ENCODE assay signal across 15 cellular contexts in genomic region chr3:150738688-150739087, GRCh38. TPM values are rescaled to one million over a fixed set of nuclear protein-coding genes. Genes with fewer than 3 reads are reported as not detected.
A peak's percentile ranks its signal among the peaks of the same experiment; 100 is the strongest.
DNase-seq lines count a peak whose midpoint lies in the region; ATAC-seq, FAIRE-seq and TF ChIP-seq lines count a peak whose summit lies in the region.
"Had no signal": no experiment of that assay in that cellular context is flagged by ENCODE, and none has a peak within 500 bp of the region (broad histone marks: within the 10 kb centered on the region; RNA-seq: fewer than 3 reads in every experiment).

No MANE protein-coding gene starts in this region.

- H3K4me1 Mint-ChIP-seq in activated CD4-positive, alpha-beta memory T cell treated with anti-CD3 and anti-CD28 coated beads for 36 hours (ENCODE audit: low read depth) = peaks cover 76% of the 10 kb centered on the region
- peaks cover 64% of the 10 kb centered on the region for H3K4me1 Mint-ChIP-seq in CD4-positive, alpha-beta T cell (ENCODE audit: low read depth)

- TF ChIP-seq CTCF in A673 (conservative IDR thresholded peaks at IDR 0.05; ENCODE audit: low read depth, low read length) = no peak
- no peak for TF ChIP-seq CTCF in CD4-positive, alpha-beta T cell (IDR thresholded peaks at IDR 0.05)

- H3K36me3 Mint-ChIP-seq in activated CD4-positive, alpha-beta memory T cell treated with anti-CD3 and anti-CD28 coated beads for 36 hours = peaks cover 27% of the 10 kb centered on the region
- peaks cover 25% of the 10 kb centered on the region for H3K36me3 Mint-ChIP-seq in CD4-positive, alpha-beta T cell (ENCODE audit: low read depth)

- peaks cover 98% of the 10 kb centered on the region for H3K4me1 ChIP-seq in A673 (ENCODE audit: insufficient read depth, low read length, poor library complexity, severe bottlenecking)
- H3K4me1 ChIP-seq: SJCRH30 had no signal

- H3K27me3 Mint-ChIP-seq in activated CD4-positive, alpha-beta memory T cell treated with anti-CD3 and anti-CD28 coated beads for 36 hours = no peaks in the 10 kb centered on the region
- no peaks in the 10 kb centered on the region for H3K27me3 Mint-ChIP-seq in CD4-positive, alpha-beta T cell
- H3K27me3 Mint-ChIP-seq: central memory CD8-positive, alpha-beta T cell had no signal

- no peak for TF ChIP-seq POLR2A in GM12892 (IDR thresholded peaks at IDR 0.05; ENCODE audit: low read depth, low read length)

- intact Hi-C loops in A673 (cut with micrococcal nuclease; ENCODE audit: unreplicated experiment) = no loop called here
- intact Hi-C loops in activated CD4-positive, alpha-beta memory T cell treated with anti-CD3 and anti-CD28 coated beads for 36 hours (cut with micrococcal nuclease) = loop anchor here (1.0 to 5.0 kb wide), 10 partner anchors 13 to 1519 kb away; partner anchors contain the start of genes EIF2A, SERP1 and TSC22D2
- intact Hi-C loops in CD4-positive, alpha-beta T cell (cut with DNase I, micrococcal nuclease) = loop anchor here in 1 of 2 experiments (2.0 kb wide), 1 partner anchor 22 kb away; no protein-coding TSS in a partner anchor

- no peak for ATAC-seq in CD4-positive, alpha-beta T cell (ENCODE audit: poor library complexity)

- H3K9me3 ChIP-seq in A673 (ENCODE audit: low read depth, low read length, poor library complexity, severe bottlenecking) = no peaks in the 10 kb centered on the region
- H3K9me3 ChIP-seq in CD4-positive, alpha-beta T cell (ENCODE audit: control insufficient read depth, low read length) = no peaks in the 10 kb centered on the region
- H3K9me3 ChIP-seq: lower lobe of right lung, right atrium auricular region, SJCRH30 had no signal

- no peaks in the 10 kb centered on the region for H3K27me3 ChIP-seq in A673 (replicated peaks; ENCODE audit: insufficient read depth, low read depth, low read length, poor library complexity)
- H3K27me3 ChIP-seq in CD4-positive, alpha-beta T cell (ENCODE audit: control insufficient read depth, insufficient read depth, low read length) = no peaks in the 10 kb centered on the region
- H3K27me3 ChIP-seq: right atrium auricular region, SJCRH30 had no signal

- BruUV-seq in A673 (replicated peaks; lab: Mats Ljungman, UMichigan) = no TSS peak

- POLR2A ChIA-PET in A673 (lab: Charles Lee; ENCODE audit: low non-redundant PET) = no interaction called here
- POLR2A ChIA-PET in activated CD4-positive, alpha-beta memory T cell treated with anti-CD3 and anti-CD28 coated beads for 36 hours (lab: Charles Lee) = interaction anchor here (0.9 to 1.8 kb wide), 11 partner anchors 9 to 464 kb away, joined by 3 to 140 read pairs (median 5); partner anchors contain the start of genes EIF2A, ERICH6, GPR171 and SERP1
- POLR2A ChIA-PET in CD4-positive, alpha-beta T cell (lab: Charles Lee) = interaction anchor here (3.9 kb wide), 1 partner anchor 23 kb away, joined by 24 read pairs; the partner anchor contains the start of gene SIAH2

- peak overlapping the region; percentile 38 for H3K4me3 Mint-ChIP-seq in activated CD4-positive, alpha-beta memory T cell treated with anti-CD3 and anti-CD28 coated beads for 36 hours
- no peak overlapping the region for H3K4me3 Mint-ChIP-seq in CD4-positive, alpha-beta T cell
- H3K4me3 Mint-ChIP-seq: central memory CD8-positive, alpha-beta T cell had no signal

- peak overlapping the region; percentile 90 for H3K27ac ChIP-seq in A673 (ENCODE audit: low read depth, low read length, poor library complexity, severe bottlenecking)
- no peak overlapping the region for H3K27ac ChIP-seq in CD4-positive, alpha-beta T cell (ENCODE audit: low read depth, low read length)
- H3K27ac ChIP-seq: lower lobe of right lung, SJCRH30 had no signal

- peak overlapping the region; percentile 99 for H3K27ac Mint-ChIP-seq in activated CD4-positive, alpha-beta memory T cell treated with anti-CD3 and anti-CD28 coated beads for 36 hours
- H3K27ac Mint-ChIP-seq in CD4-positive, alpha-beta T cell = no peak overlapping the region

- H3K4me3 ChIP-seq in A673 (ENCODE audit: low read depth, low read length, poor library complexity, severe bottlenecking) = no peak overlapping the region
- H3K4me3 ChIP-seq: lower lobe of right lung, right atrium auricular region, SJCRH30 had no signal

- H3K9me3 Mint-ChIP-seq in activated CD4-positive, alpha-beta memory T cell treated with anti-CD3 and anti-CD28 coated beads for 36 hours = no peaks in the 10 kb centered on the region
- no peaks in the 10 kb centered on the region for H3K9me3 Mint-ChIP-seq in CD4-positive, alpha-beta T cell
- H3K9me3 Mint-ChIP-seq: central memory CD8-positive, alpha-beta T cell had no signal

- no peak for FAIRE-seq in GM12892 (lab: Jason Lieb, UNC)

- H3K36me3 ChIP-seq in A673 (ENCODE audit: insufficient read depth, low read length, poor library complexity, severe bottlenecking) = no peaks in the 10 kb centered on the region
- H3K36me3 ChIP-seq: SJCRH30 had no signal

- CTCF ChIA-PET in A673 (lab: Charles Lee) = no interaction called here
- CTCF ChIA-PET in activated CD4-positive, alpha-beta memory T cell treated with anti-CD3 and anti-CD28 coated beads for 36 hours (lab: Charles Lee) = interaction anchor here (0.9 to 2.2 kb wide), 8 partner anchors 13 to 192 kb away, joined by 3 to 40 read pairs (median 6); partner anchors contain the start of genes EIF2A, ERICH6, SERP1 and SIAH2
- CTCF ChIA-PET in CD4-positive, alpha-beta T cell (lab: Charles Lee) = no interaction called here

- DNase-seq in A673 (ENCODE audit: low spot score) (peak; percentile 86), ELR (ENCODE audit: low read depth) (peak; percentile 23), iris pigment epithelial cell (ENCODE audit: low read depth) (peak; percentile 64), GM12892 (ENCODE audit: insufficient read length) (no peak), GOT3 (lab: John Stamatoyannopoulos, UW) (no peak), hypothalamus (lab: John Stamatoyannopoulos, UW) (no peak)
- peak; percentile 7 for DNase-seq in activated CD4-positive, alpha-beta memory T cell treated with anti-CD3 and anti-CD28 coated beads for 36 hours
- DNase-seq in CD4-positive, alpha-beta T cell = no peak
- DNase-seq: lower lobe of right lung, NCI-H2107 had no signal

RNA-seq across cellular contexts. Expression of gene SIAH2, which starts 24.3 kb away (rescaled TPM):
- 26.8 and 28.8 TPM in 2 replicates for total RNA-seq in A673 (2021)
- 10 to 100 TPM; 74.0 to 74.9 TPM for total RNA-seq in activated CD4-positive, alpha-beta memory T cell treated with anti-CD3 and anti-CD28 coated beads for 36 hours
- total RNA-seq in CD4-positive, alpha-beta T cell = 10 to 100 TPM; 73.7 to 76.1 TPM
- 8.0 TPM for polyA plus RNA-seq in GM12892 (2012; ENCODE audit: missing spikeins)

RNA-seq across cellular contexts. Expression of gene ERICH6, which starts 35.0 kb away (rescaled TPM):
- total RNA-seq in A673 (2021) = 0.24 and 0.32 TPM in 2 replicates
- total RNA-seq in activated CD4-positive, alpha-beta memory T cell treated with anti-CD3 and anti-CD28 coated beads for 36 hours = not detected
- not detected for total RNA-seq in CD4-positive, alpha-beta T cell
- polyA plus RNA-seq in GM12892 (2012; ENCODE audit: missing spikeins) = not detected
- total RNA-seq: activated CD8-positive, alpha-beta memory T cell treated with anti-CD3 and anti-CD28 coated beads for 36 hours; Calu3; lower lobe of right lung; right atrium auricular region; SJCRH30 had no signal

Comparison
In these comparisons a context has a peak if more than half of its experiments do, and no peak if none do; other contexts are left out.
1. DNase-seq: peak in A673 (single experiment), ELR (single experiment), activated CD4-positive, alpha-beta memory T cell treated with anti-CD3 and anti-CD28 coated beads for 36 hours (single experiment) and iris pigment epithelial cell (single experiment); none in CD4-positive, alpha-beta T cell (0 of 10), GM12892 (single experiment), GOT3 (single experiment) and hypothalamus (0 of 51).